Comparison of ENCODE assay signal across 28 cellular contexts in genomic region chr14:99063620-99064225, GRCh38.
A peak's percentile ranks its signal among the peaks of the same experiment; 100 is the strongest.
DNase-seq lines count a peak whose midpoint lies in the region; ATAC-seq and TF ChIP-seq lines count a peak whose summit lies in the region.
"Had no signal": no experiment of that assay in that cellular context is flagged by ENCODE, and none has a peak within 500 bp of the region (broad histone marks: within the 10 kb centered on the region; RNA-seq: fewer than 3 reads in every experiment).

No MANE protein-coding gene starts in this region.

- H4K8ac ChIP-seq in neuronal stem cell (ENCODE audit: low read depth, low read length): no peak overlapping the region

- H2BK15ac ChIP-seq in neuronal stem cell (ENCODE audit: low read length): peak overlapping the region; percentile 35

- no peak overlapping the region for H3K27ac ChIP-seq in CD4-positive, CD25-positive, alpha-beta regulatory T cell (ENCODE audit: insufficient read depth, low read length, poor library complexity, severe bottlenecking)
- H3K27ac ChIP-seq in foreskin keratinocyte (peak overlapping the region; percentile 76), neuronal stem cell (replicated peaks; ENCODE audit: low read length) (no peak overlapping the region)
- H3K27ac ChIP-seq: lower lobe of right lung, right atrium auricular region, spleen, testis had no signal

- peak overlapping the region; percentile 7 for H3K18ac ChIP-seq in neuronal stem cell (ENCODE audit: low read length)

- H2BK120ac ChIP-seq in neuronal stem cell (ENCODE audit: low read depth, low read length): no peak overlapping the region

- no peak overlapping the region for H2AFZ ChIP-seq in neuronal stem cell (ENCODE audit: low read length)

- no peak for ATAC-seq in CD4-positive, CD25-positive, alpha-beta regulatory T cell (ENCODE audit: low read depth in 2 of 2)
- no peak for ATAC-seq in activated CD8-positive, alpha-beta memory T cell treated with anti-CD3 and anti-CD28 coated beads, Interleukin-2, amount 10 ng/mL, durations not matched to agents 7 days and 5 days
- ATAC-seq in foreskin keratinocyte (no peak), GM19328 (IDR thresholded peaks at IDR 0.05; ENCODE audit: unreplicated experiment) (no peak)
- ATAC-seq: K562; lower lobe of right lung; mucosa of descending colon; PC-3; Right ventricle myocardium inferior; stimulated activated naive CD8-positive, alpha-beta T cell treated with anti-CD3 and anti-CD28 coated beads, Interleukin-15, Interleukin-2, amounts not matched to agents 100 U/mL and 50 U/mL, for 24 hours; T-helper 17 cell had no signal

- peaks cover 0 to 2% (median 0%) of the 10 kb centered on the region in 7 donors for H3K9me3 Mint-ChIP-seq in CD4-positive, CD25-positive, alpha-beta regulatory T cell
- no peaks in the 10 kb centered on the region for H3K9me3 Mint-ChIP-seq in activated CD8-positive, alpha-beta memory T cell treated with anti-CD3 and anti-CD28 coated beads, Interleukin-2, amount 10 ng/mL, durations not matched to agents 7 days and 5 days (ENCODE audit: low read depth)
- H3K9me3 Mint-ChIP-seq: activated CD4-positive, alpha-beta memory T cell treated with anti-CD3 and anti-CD28 coated beads, Interleukin-2, amount 10 ng/mL, durations not matched to agents 7 days and 5 days; activated naive CD4-positive, alpha-beta T cell treated with anti-CD3 and anti-CD28 coated beads, Interleukin-2, amount 50 U/mL, for 24 hours had no signal

- H3K4me1 ChIP-seq in CD4-positive, CD25-positive, alpha-beta regulatory T cell (ENCODE audit: control insufficient read depth, insufficient read depth, low read length, poor library complexity, severe bottlenecking): no peaks in the 10 kb centered on the region
- H3K4me1 ChIP-seq in foreskin keratinocyte (peaks cover 13% of the 10 kb centered on the region), neuronal stem cell (ENCODE audit: control insufficient read depth in 2 of 2, insufficient read depth in 1 of 2, low read depth in 1 of 2, low read length in 2 of 2) (peaks cover 0 to 2% of the 10 kb centered on the region in 2 donors)
- H3K4me1 ChIP-seq: lower lobe of right lung, right atrium auricular region, spleen, testis had no signal

- WGBS in neuronal stem cell (ENCODE audit: extremely low coverage in 2 of 2, insufficient read length in 2 of 2, insufficient replicate concordance in 1 of 2), 2 donors: no CpG with 5 or more reads among the region's 10 CpGs

- H3K27ac Mint-ChIP-seq in CD4-positive, CD25-positive, alpha-beta regulatory T cell: peak overlapping the region in 2 of 3 donors; percentile 20 to 53
- H3K27ac Mint-ChIP-seq in activated CD8-positive, alpha-beta memory T cell treated with anti-CD3 and anti-CD28 coated beads, Interleukin-2, amount 10 ng/mL, durations not matched to agents 7 days and 5 days: no peak overlapping the region
- H3K27ac Mint-ChIP-seq: activated CD4-positive, alpha-beta memory T cell treated with anti-CD3 and anti-CD28 coated beads, Interleukin-2, amount 10 ng/mL, durations not matched to agents 7 days and 5 days; activated naive CD4-positive, alpha-beta T cell treated with anti-CD3 and anti-CD28 coated beads, Interleukin-2, amount 50 U/mL, for 24 hours; nephron progenitor cell had no signal

- no peaks in the 10 kb centered on the region for H3K27me3 Mint-ChIP-seq in CD4-positive, CD25-positive, alpha-beta regulatory T cell
- peaks cover 9% of the 10 kb centered on the region for H3K27me3 Mint-ChIP-seq in activated CD8-positive, alpha-beta memory T cell treated with anti-CD3 and anti-CD28 coated beads, Interleukin-2, amount 10 ng/mL, durations not matched to agents 7 days and 5 days
- H3K27me3 Mint-ChIP-seq: activated CD4-positive, alpha-beta memory T cell treated with anti-CD3 and anti-CD28 coated beads, Interleukin-2, amount 10 ng/mL, durations not matched to agents 7 days and 5 days; activated naive CD4-positive, alpha-beta T cell treated with anti-CD3 and anti-CD28 coated beads, Interleukin-2, amount 50 U/mL, for 24 hours; T-helper 17 cell had no signal

- no peak overlapping the region for H3K4ac ChIP-seq in neuronal stem cell (ENCODE audit: low read length)

- no peak overlapping the region for H2BK5ac ChIP-seq in neuronal stem cell (ENCODE audit: low read length)

- DNase-seq in CD4-positive, CD25-positive, alpha-beta regulatory T cell: no peak
- peak; percentile 21 for DNase-seq in activated CD8-positive, alpha-beta memory T cell treated with anti-CD3 and anti-CD28 coated beads, Interleukin-2, amount 10 ng/mL, durations not matched to agents 7 days and 5 days
- DNase-seq in foreskin keratinocyte: no peak
- no peak for DNase-seq in neuronal stem cell (ENCODE audit: low spot score)
- no peak for DNase-seq in NOMO-1 treated with dmso at 0.1 percent for 144 hours (lab: John Stamatoyannopoulos, UW; ENCODE audit: unreplicated experiment)
- DNase-seq in GDM1 (lab: John Stamatoyannopoulos, UW): no peak
- no peak for DNase-seq in NCI-H1092 treated with DMSO at 0.1 percent for 48 hours (lab: John Stamatoyannopoulos, UW)
- DNase-seq: activated CD4-positive, alpha-beta memory T cell treated with anti-CD3 and anti-CD28 coated beads, Interleukin-2, amount 10 ng/mL, durations not matched to agents 7 days and 5 days; DND-41; effector memory CD4-positive, alpha-beta T cell; erythroblast; glutamatergic neuron; lower lobe of right lung; mucosa of descending colon; NCI-H2029; NCI-H510A treated with DMSO at 0.1 percent for 48 hours; nephron progenitor cell; PC-3; spleen; stimulated activated CD4-positive, alpha-beta T cell treated with anti-CD3 and anti-CD28 coated beads, Interleukin-2, amount 100 ng/mL, for 24 hours; stimulated activated naive CD8-positive, alpha-beta T cell treated with anti-CD3 and anti-CD28 coated beads, Interleukin-15, Interleukin-2, amounts not matched to agents 100 U/mL and 50 U/mL, for 24 hours; T-helper 17 cell; testis had no signal

- H3K4me1 Mint-ChIP-seq in CD4-positive, CD25-positive, alpha-beta regulatory T cell: no peaks in the 10 kb centered on the region
- peaks cover 7% of the 10 kb centered on the region for H3K4me1 Mint-ChIP-seq in activated CD8-positive, alpha-beta memory T cell treated with anti-CD3 and anti-CD28 coated beads, Interleukin-2, amount 10 ng/mL, durations not matched to agents 7 days and 5 days
- H3K4me1 Mint-ChIP-seq: activated CD4-positive, alpha-beta memory T cell treated with anti-CD3 and anti-CD28 coated beads, Interleukin-2, amount 10 ng/mL, durations not matched to agents 7 days and 5 days; activated naive CD4-positive, alpha-beta T cell treated with anti-CD3 and anti-CD28 coated beads, Interleukin-2, amount 50 U/mL, for 24 hours; nephron progenitor cell; T-helper 17 cell had no signal

- H3K4me3 Mint-ChIP-seq in CD4-positive, CD25-positive, alpha-beta regulatory T cell: no peak overlapping the region
- no peak overlapping the region for H3K4me3 Mint-ChIP-seq in activated CD8-positive, alpha-beta memory T cell treated with anti-CD3 and anti-CD28 coated beads, Interleukin-2, amount 10 ng/mL, durations not matched to agents 7 days and 5 days
- H3K4me3 Mint-ChIP-seq: activated CD4-positive, alpha-beta memory T cell treated with anti-CD3 and anti-CD28 coated beads, Interleukin-2, amount 10 ng/mL, durations not matched to agents 7 days and 5 days; activated naive CD4-positive, alpha-beta T cell treated with anti-CD3 and anti-CD28 coated beads, Interleukin-2, amount 50 U/mL, for 24 hours; nephron progenitor cell; T-helper 17 cell had no signal

- no peaks in the 10 kb centered on the region for H3K27me3 ChIP-seq in CD4-positive, CD25-positive, alpha-beta regulatory T cell (ENCODE audit: control insufficient read depth, insufficient read depth, low read length)
- no peaks in the 10 kb centered on the region for H3K27me3 ChIP-seq in foreskin keratinocyte
- no peaks in the 10 kb centered on the region for H3K27me3 ChIP-seq in neuronal stem cell (ENCODE audit: control insufficient read depth in 3 of 3, insufficient read depth in 3 of 3, low read depth in 1 of 3, low read length in 3 of 3)
- H3K27me3 ChIP-seq: right atrium auricular region, spleen, testis had no signal

- no peak overlapping the region for H3K14ac ChIP-seq in neuronal stem cell (ENCODE audit: low read length)

- H2AK5ac ChIP-seq in neuronal stem cell (ENCODE audit: low read depth, low read length): no peak overlapping the region

- no peak overlapping the region for H2BK12ac ChIP-seq in neuronal stem cell (ENCODE audit: low read length)

- no peak overlapping the region for H3K23ac ChIP-seq in neuronal stem cell (ENCODE audit: low read depth, low read length, poor library complexity)

- H3K9ac ChIP-seq in neuronal stem cell (ENCODE audit: low read depth, low read length, poor library complexity): no peak overlapping the region

- no peaks in the 10 kb centered on the region for H3K9me3 ChIP-seq in CD4-positive, CD25-positive, alpha-beta regulatory T cell (ENCODE audit: control insufficient read depth in 2 of 2, low read length in 2 of 2)
- H3K9me3 ChIP-seq in neuronal stem cell (replicated peaks in 1 of 2; ENCODE audit: control insufficient read depth in 2 of 2, insufficient read depth in 1 of 2, low read depth in 1 of 2, low read length in 2 of 2): no peaks in the 10 kb centered on the region
- H3K9me3 ChIP-seq: lower lobe of right lung, mucosa of descending colon, right atrium auricular region, testis had no signal

- H3K36me3 Mint-ChIP-seq in CD4-positive, CD25-positive, alpha-beta regulatory T cell: no peaks in the 10 kb centered on the region
- no peaks in the 10 kb centered on the region for H3K36me3 Mint-ChIP-seq in activated CD8-positive, alpha-beta memory T cell treated with anti-CD3 and anti-CD28 coated beads, Interleukin-2, amount 10 ng/mL, durations not matched to agents 7 days and 5 days
- H3K36me3 Mint-ChIP-seq: activated naive CD4-positive, alpha-beta T cell treated with anti-CD3 and anti-CD28 coated beads, Interleukin-2, amount 50 U/mL, for 24 hours had no signal

- no peaks in the 10 kb centered on the region for H3K36me3 ChIP-seq in CD4-positive, CD25-positive, alpha-beta regulatory T cell (ENCODE audit: control insufficient read depth, insufficient read depth, low read length)
- no peaks in the 10 kb centered on the region for H3K36me3 ChIP-seq in neuronal stem cell (replicated peaks in 1 of 2; ENCODE audit: control insufficient read depth in 2 of 2, insufficient read depth in 2 of 2, low read length in 2 of 2)
- H3K36me3 ChIP-seq: lower lobe of right lung, right atrium auricular region, spleen had no signal

- no peak overlapping the region for H3K4me2 ChIP-seq in neuronal stem cell (ENCODE audit: insufficient read depth, low read length, poor library complexity, severe bottlenecking)

- CTCF ChIA-PET in activated CD8-positive, alpha-beta memory T cell treated with anti-CD3 and anti-CD28 coated beads, Interleukin-2, amount 10 ng/mL, durations not matched to agents 7 days and 5 days (lab: Charles Lee): interaction anchor here (1.0 kb wide), 1 partner anchor 125 kb away, joined by 3 read pairs; no protein-coding TSS in a partner anchor

- no peak overlapping the region for H4K91ac ChIP-seq in neuronal stem cell (ENCODE audit: low read depth, low read length, poor library complexity)

- TF ChIP-seq CTCF in foreskin keratinocyte (conservative IDR thresholded peaks at IDR 0.05): no peak

- no peak overlapping the region for H3K4me3 ChIP-seq in CD4-positive, CD25-positive, alpha-beta regulatory T cell (ENCODE audit: low read depth, low read length)
- no peak overlapping the region for H3K4me3 ChIP-seq in neuronal stem cell (ENCODE audit: low read length in 2 of 2)
- H3K4me3 ChIP-seq: K562, lower lobe of right lung, mucosa of descending colon, right atrium auricular region, spleen, testis had no signal

- no peaks in the 10 kb centered on the region for H3K79me1 ChIP-seq in neuronal stem cell (ENCODE audit: low read depth, low read length)
